ENCODE assay signal across 18 cellular contexts in the genomic region with DNA sequence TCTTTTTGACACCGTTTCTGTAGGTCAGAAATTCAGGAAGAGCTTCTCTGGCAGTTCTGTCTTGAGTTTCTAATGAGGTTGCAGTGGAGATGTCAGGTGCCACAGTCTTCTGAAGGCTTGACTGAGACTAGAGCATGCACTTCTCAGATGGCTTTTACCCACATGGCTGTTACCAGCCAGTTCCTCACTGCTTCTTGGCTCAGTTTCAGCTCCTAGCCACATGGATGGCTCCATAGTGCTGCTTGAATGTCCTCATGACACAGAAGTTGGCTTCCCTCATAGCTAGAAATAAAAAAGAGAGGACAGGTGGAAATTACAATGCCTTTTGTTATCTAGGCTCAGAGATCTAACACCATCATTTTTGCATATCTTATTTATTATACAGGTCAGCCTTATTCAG. TPM values are rescaled to one million over a fixed set of nuclear protein-coding genes. Genes with fewer than 3 reads are reported as not detected.
DNase-seq lines count a peak whose midpoint lies in the region; ATAC-seq and TF ChIP-seq lines count a peak whose summit lies in the region.
"Had no signal": no experiment of that assay in that cellular context is flagged by ENCODE, and none has a peak within 500 bp of the region (broad histone marks: within the 10 kb centered on the region; RNA-seq: fewer than 3 reads in every experiment).

No MANE protein-coding gene starts in this region.

- CTCF ChIA-PET in naive thymus-derived CD4-positive, alpha-beta T cell (lab: Charles Lee) = no interaction called here

- DNase-seq in NCI-H345 (lab: John Stamatoyannopoulos, UW) = peak; percentile 15
- DNase-seq in NCI-H345 treated with DMSO at 0.1 percent for 48 hours (lab: John Stamatoyannopoulos, UW; ENCODE audit: unreplicated experiment) = no peak
- DNase-seq in KBM-7 = peak; percentile 35
- DNase-seq in SJSA1 (ENCODE audit: low read depth in 1 of 2, low spot score in 2 of 2) = peak; percentile 59 to 72
- DNase-seq in naive thymus-derived CD4-positive, alpha-beta T cell = peak in 3 of 9 donors; percentile 2 to 28 (median 10)
- no peak for DNase-seq in HFFc6
- DNase-seq: activated CD8-positive, alpha-beta memory T cell treated with anti-CD3 and anti-CD28 coated beads, Interleukin-2, amount 50 U/mL, for 48 hours; activated naive CD4-positive, alpha-beta T cell; NCI-H187 treated with DMSO at 0.1 percent for 48 hours; NCI-H748 treated with DMSO at 0.1 percent for 48 hours; stomach; uterus had no signal

- H3K4me1 Mint-ChIP-seq in naive thymus-derived CD4-positive, alpha-beta T cell = no peaks in the 10 kb centered on the region
- H3K4me1 Mint-ChIP-seq in HFFc6 (ENCODE audit: low read depth) = no peaks in the 10 kb centered on the region
- H3K4me1 Mint-ChIP-seq: CD4-positive, alpha-beta memory T cell had no signal

- POLR2A ChIA-PET in naive thymus-derived CD4-positive, alpha-beta T cell (lab: Charles Lee) = no interaction called here

- H3K4me3 ChIP-seq in SJSA1 = no peak overlapping the region
- H3K4me3 ChIP-seq in naive thymus-derived CD4-positive, alpha-beta T cell (ENCODE audit: low read length) = no peak overlapping the region
- H3K4me3 ChIP-seq: A549, right atrium auricular region, stomach, uterus had no signal

- H3K9me3 Mint-ChIP-seq in naive thymus-derived CD4-positive, alpha-beta T cell = no peaks in the 10 kb centered on the region
- H3K9me3 Mint-ChIP-seq in HFFc6 = no peaks in the 10 kb centered on the region
- H3K9me3 Mint-ChIP-seq: CD4-positive, alpha-beta memory T cell had no signal

- H3K36me3 ChIP-seq in SJSA1 = no peaks in the 10 kb centered on the region
- no peaks in the 10 kb centered on the region for H3K36me3 ChIP-seq in naive thymus-derived CD4-positive, alpha-beta T cell (ENCODE audit: control insufficient read depth in 2 of 3, insufficient read depth in 3 of 3, low read length in 3 of 3)
- H3K36me3 ChIP-seq: right atrium auricular region, stomach, uterus had no signal

- peaks cover 0 to 16% (median 10%) of the 10 kb centered on the region in 5 donors for H3K27me3 Mint-ChIP-seq in naive thymus-derived CD4-positive, alpha-beta T cell
- no peaks in the 10 kb centered on the region; the same call in 1 of the 2 replicates for H3K27me3 Mint-ChIP-seq in HFFc6 (ENCODE audit: insufficient read depth)

- no peak for TF ChIP-seq CTCF in HFFc6 (IDR thresholded peaks at IDR 0.05)

- intact Hi-C loops in naive thymus-derived CD4-positive, alpha-beta T cell (cut with micrococcal nuclease) = no loop called here

- H3K9me3 ChIP-seq in SJSA1 (replicated peaks) = no peaks in the 10 kb centered on the region
- H3K9me3 ChIP-seq in naive thymus-derived CD4-positive, alpha-beta T cell (ENCODE audit: control insufficient read depth in 2 of 3, low read length in 3 of 3) = no peaks in the 10 kb centered on the region
- H3K9me3 ChIP-seq: A549, right atrium auricular region, stomach, uterus had no signal

- peaks cover 10% of the 10 kb centered on the region for H3K4me1 ChIP-seq in SJSA1 (replicated peaks)
- H3K4me1 ChIP-seq in naive thymus-derived CD4-positive, alpha-beta T cell (ENCODE audit: control insufficient read depth in 2 of 2, insufficient read depth in 2 of 2, low read length in 2 of 2) = no peaks in the 10 kb centered on the region
- H3K4me1 ChIP-seq: right atrium auricular region, stomach, uterus had no signal

- H3K36me3 Mint-ChIP-seq in naive thymus-derived CD4-positive, alpha-beta T cell = no peaks in the 10 kb centered on the region
- no peaks in the 10 kb centered on the region for H3K36me3 Mint-ChIP-seq in HFFc6 (ENCODE audit: low read depth)
- H3K36me3 Mint-ChIP-seq: CD4-positive, alpha-beta memory T cell had no signal

- H3K4me3 Mint-ChIP-seq in naive thymus-derived CD4-positive, alpha-beta T cell = no peak overlapping the region
- H3K4me3 Mint-ChIP-seq in HFFc6 = no peak overlapping the region
- H3K4me3 Mint-ChIP-seq: CD4-positive, alpha-beta memory T cell had no signal

- no peak overlapping the region for H3K27ac Mint-ChIP-seq in naive thymus-derived CD4-positive, alpha-beta T cell
- H3K27ac Mint-ChIP-seq in HFFc6 = no peak overlapping the region
- H3K27ac Mint-ChIP-seq: CD4-positive, alpha-beta memory T cell had no signal

- ATAC-seq in naive thymus-derived CD4-positive, alpha-beta T cell = peak; percentile 44
- ATAC-seq in GM19035 (IDR thresholded peaks at IDR 0.05; ENCODE audit: unreplicated experiment) = no peak
- no peak for ATAC-seq in GM21423 (IDR thresholded peaks at IDR 0.05; ENCODE audit: unreplicated experiment)
- ATAC-seq: A549, Right ventricle myocardium inferior had no signal

- H3K27ac ChIP-seq in SJSA1 = no peak overlapping the region
- H3K27ac ChIP-seq in naive thymus-derived CD4-positive, alpha-beta T cell (ENCODE audit: low read depth, low read length) = no peak overlapping the region
- H3K27ac ChIP-seq: A549, right atrium auricular region, stomach, uterus had no signal

- in situ Hi-C loops in KBM-7 (cut with MboI; ENCODE audit: low pct_unique_long_range_greater_than_20kb, low sequenced_read_pairs) = loop anchor here (25.0 kb wide), 1 partner anchor 357 kb away; no protein-coding TSS in a partner anchor

- no peaks in the 10 kb centered on the region for H3K27me3 ChIP-seq in SJSA1 (replicated peaks)
- H3K27me3 ChIP-seq in naive thymus-derived CD4-positive, alpha-beta T cell (ENCODE audit: control insufficient read depth in 2 of 2, insufficient read depth in 2 of 2, low read length in 2 of 2) = no peaks in the 10 kb centered on the region
- H3K27me3 ChIP-seq: right atrium auricular region, stomach, uterus had no signal

RNA-seq across cellular contexts. Expression of gene SLC2A13, which starts 38.1 kb away (rescaled TPM):
- 1.6 and 2.9 TPM in 2 replicates for total RNA-seq in SJSA1 (2014; rRNA removed; shearing (Covaris generic))
- total RNA-seq in naive thymus-derived CD4-positive, alpha-beta T cell = 1 to 10 TPM; 3.1 to 5.8 (median 4.6) TPM
- polyA plus RNA-seq in naive thymus-derived CD4-positive, alpha-beta T cell = 1 to 10 TPM; 1.2 to 1.4 TPM
- total RNA-seq in HFFc6 (2021; fragmentation: NEBNext Ultra II Directional; extraction: Animal tissue kit (Norgen Biotek cat#: 25700)) = 1 to 10 TPM; 2.3 to 3.3 (median 2.9) TPM

Comparison
In these comparisons a context has a peak if more than half of its experiments do, and no peak if none do; other contexts are left out.
1. DNase-seq: peak in NCI-H345 (single experiment), KBM-7 (single experiment) and SJSA1 (2 of 2); none in NCI-H345 treated with DMSO at 0.1 percent for 48 hours (single experiment) and HFFc6 (single experiment).